ENCODE assay signal across 36 cellular contexts in the genomic region with DNA sequence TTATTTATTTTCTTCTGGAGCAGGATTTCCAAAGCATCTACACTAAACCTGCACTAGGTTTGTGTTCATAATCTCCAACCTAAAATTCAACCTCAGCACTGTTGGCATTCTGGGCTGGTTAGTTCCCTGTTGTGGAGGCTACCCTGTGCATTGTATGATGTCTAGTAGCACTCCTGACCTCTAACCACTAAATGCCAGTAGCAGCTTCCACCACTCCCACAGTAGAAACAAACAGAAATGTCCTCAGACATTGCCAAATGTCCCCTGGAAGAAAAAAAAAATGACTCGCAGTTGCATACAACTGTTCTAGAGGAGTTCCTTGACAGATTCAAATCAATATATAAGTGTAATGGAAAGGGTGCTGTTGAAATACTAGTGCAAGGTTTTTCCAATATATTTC. TPM values are rescaled to one million over a fixed set of nuclear protein-coding genes. Genes with fewer than 3 reads are reported as not detected.
"Had no signal": no experiment of that assay in that cellular context is flagged by ENCODE, and none has a peak within 500 bp of the region (broad histone marks: within the 10 kb centered on the region; RNA-seq: fewer than 3 reads in every experiment).

No MANE protein-coding gene starts in this region.

- ATAC-seq: activated CD8-positive, alpha-beta T cell treated with anti-CD3 and anti-CD28 coated beads for 36 hours; activated T-cell treated with anti-CD3 and anti-CD28 coated beads, Interleukin-2, amount 50 U/mL, for 72 hours; PC-3 had no signal

- H3K36me3 Mint-ChIP-seq: activated naive CD4-positive, alpha-beta T cell treated with anti-CD3 and anti-CD28 coated beads, Interleukin-2, amount 50 U/mL, for 24 hours; activated naive CD8-positive, alpha-beta T cell treated with anti-CD3 and anti-CD28 coated beads, Interleukin-2, amount 10 ng/mL, durations not matched to agents 7 days and 5 days; IgD-negative memory B cell had no signal

- H3K4me3 Mint-ChIP-seq: activated CD4-positive, alpha-beta T cell treated with anti-CD3 and anti-CD28 coated beads, Interleukin-2, amount 10 ng/mL, durations not matched to agents 24 days and 14 days; activated CD8-positive, alpha-beta T cell treated with anti-CD3 and anti-CD28 coated beads for 36 hours; activated naive CD4-positive, alpha-beta T cell treated with anti-CD3 and anti-CD28 coated beads, Interleukin-2, amount 50 U/mL, for 24 hours; activated naive CD8-positive, alpha-beta T cell treated with anti-CD3 and anti-CD28 coated beads, Interleukin-2, amount 10 ng/mL, durations not matched to agents 7 days and 5 days; activated T-cell treated with anti-CD3 and anti-CD28 coated beads, Interleukin-2, amount 50 U/mL, for 72 hours; IgD-negative memory B cell had no signal

- H3K27ac Mint-ChIP-seq: activated CD4-positive, alpha-beta T cell treated with anti-CD3 and anti-CD28 coated beads, Interleukin-2, amount 10 ng/mL, durations not matched to agents 24 days and 14 days; activated CD8-positive, alpha-beta T cell treated with anti-CD3 and anti-CD28 coated beads for 36 hours; activated naive CD4-positive, alpha-beta T cell treated with anti-CD3 and anti-CD28 coated beads, Interleukin-2, amount 50 U/mL, for 24 hours; activated naive CD8-positive, alpha-beta T cell treated with anti-CD3 and anti-CD28 coated beads, Interleukin-2, amount 10 ng/mL, durations not matched to agents 7 days and 5 days; activated T-cell treated with anti-CD3 and anti-CD28 coated beads, Interleukin-2, amount 50 U/mL, for 72 hours; activated T-helper 2 cell treated with anti-CD3 and anti-CD28 coated beads, Interferon-gamma antibody, Interleukin-2, Interleukin-4, amounts not matched to agents 10 μg/mL and 5 μg/mL and 100 μg/mL, durations not matched to agents 14 hours and 24 hours and 36 hours; IgD-negative memory B cell had no signal

- H3K27me3 Mint-ChIP-seq: activated CD4-positive, alpha-beta T cell treated with anti-CD3 and anti-CD28 coated beads, Interleukin-2, amount 10 ng/mL, durations not matched to agents 24 days and 14 days; activated CD8-positive, alpha-beta T cell treated with anti-CD3 and anti-CD28 coated beads for 36 hours; IgD-negative memory B cell had no signal

- H3K4me1 Mint-ChIP-seq: activated CD4-positive, alpha-beta T cell treated with anti-CD3 and anti-CD28 coated beads, Interleukin-2, amount 10 ng/mL, durations not matched to agents 24 days and 14 days; activated naive CD4-positive, alpha-beta T cell treated with anti-CD3 and anti-CD28 coated beads, Interleukin-2, amount 50 U/mL, for 24 hours; activated naive CD8-positive, alpha-beta T cell treated with anti-CD3 and anti-CD28 coated beads, Interleukin-2, amount 10 ng/mL, durations not matched to agents 7 days and 5 days; IgD-negative memory B cell had no signal

- H3K9me3 Mint-ChIP-seq: activated CD4-positive, alpha-beta T cell treated with anti-CD3 and anti-CD28 coated beads, Interleukin-2, amount 10 ng/mL, durations not matched to agents 24 days and 14 days; activated CD8-positive, alpha-beta T cell treated with anti-CD3 and anti-CD28 coated beads for 36 hours; activated naive CD4-positive, alpha-beta T cell treated with anti-CD3 and anti-CD28 coated beads, Interleukin-2, amount 50 U/mL, for 24 hours; activated naive CD8-positive, alpha-beta T cell treated with anti-CD3 and anti-CD28 coated beads, Interleukin-2, amount 10 ng/mL, durations not matched to agents 7 days and 5 days; activated T-cell treated with anti-CD3 and anti-CD28 coated beads, Interleukin-2, amount 50 U/mL, for 72 hours; activated T-helper 2 cell treated with anti-CD3 and anti-CD28 coated beads, Interferon-gamma antibody, Interleukin-2, Interleukin-4, amounts not matched to agents 10 μg/mL and 5 μg/mL and 100 μg/mL, durations not matched to agents 14 hours and 24 hours and 36 hours had no signal

- H3K4me3 ChIP-seq: ascending aorta, breast epithelium, Peyer's patch had no signal

- DNase-seq: activated CD4-positive, alpha-beta T cell treated with anti-CD3 and anti-CD28 coated beads, Interleukin-2, amount 10 ng/mL, durations not matched to agents 24 days and 14 days; activated CD4-positive, alpha-beta T cell treated with anti-CD3 and anti-CD28 coated beads, Interleukin-2, amount 50 U/mL, for 4 hours; activated CD8-positive, alpha-beta T cell treated with anti-CD3 and anti-CD28 coated beads for 36 hours; activated gamma-delta T cell; activated naive CD4-positive, alpha-beta T cell treated with Interleukin-2 at 50 U/mL for 16 hours; activated naive CD8-positive, alpha-beta T cell treated with anti-CD3 and anti-CD28 coated beads, Interleukin-2, amount 10 ng/mL, durations not matched to agents 7 days and 5 days; activated T-cell treated with anti-CD3 and anti-CD28 coated beads, Interleukin-2, amount 50 U/mL, for 1 hour; activated T-cell treated with anti-CD3 and anti-CD28 coated beads, Interleukin-2, amount 50 U/mL, for 72 hours; amygdala; Karpas-422; KBM-7; NCI-H1105; NCI-H1417 treated with DMSO at 0.1 percent for 48 hours; NCI-H187 treated with DMSO at 0.1 percent for 48 hours; NCI-H2081 treated with DMSO at 0.1 percent for 48 hours; NCI-H226; NCI-H446 treated with DMSO at 0.1 percent for 48 hours; NCI-H524; NCI-H69; NCI-H82; PC-3; Peyer's patch; RPMI8226; SHP77 treated with DMSO at 0.1 percent for 48 hours; SW 1271; T-helper 1 cell; T1000 had no signal

RNA-seq across cellular contexts. Expression of a gene that starts 18.9 kb away (rescaled TPM):
- total RNA-seq: activated CD4-positive, alpha-beta T cell treated with anti-CD3 and anti-CD28 coated beads, Interleukin-2, amount 10 ng/mL, durations not matched to agents 24 days and 14 days; activated CD8-positive, alpha-beta memory T cell treated with anti-CD3 and anti-CD28 coated beads for 36 hours; activated CD8-positive, alpha-beta T cell treated with anti-CD3 and anti-CD28 coated beads for 36 hours; activated naive CD8-positive, alpha-beta T cell treated with anti-CD3 and anti-CD28 coated beads, Interleukin-2, amount 10 ng/mL, durations not matched to agents 7 days and 5 days; activated T-cell treated with anti-CD3 and anti-CD28 coated beads, Interleukin-2, amount 50 U/mL, for 72 hours; activated T-helper 2 cell treated with anti-CD3 and anti-CD28 coated beads, Interferon-gamma antibody, Interleukin-2, Interleukin-4, amounts not matched to agents 10 μg/mL and 5 μg/mL and 100 μg/mL, durations not matched to agents 14 hours and 24 hours and 36 hours; ascending aorta; cardiac septum; MCF 10A; PC-3; T-helper 2 cell treated with Interferon-gamma antibody and Interleukin-4, amounts not matched to agents 100 ng/mL and 5 ng/mL, for 36 hours had no signal
